ENCODE assay signal across 20 cellular contexts in the genomic region with DNA sequence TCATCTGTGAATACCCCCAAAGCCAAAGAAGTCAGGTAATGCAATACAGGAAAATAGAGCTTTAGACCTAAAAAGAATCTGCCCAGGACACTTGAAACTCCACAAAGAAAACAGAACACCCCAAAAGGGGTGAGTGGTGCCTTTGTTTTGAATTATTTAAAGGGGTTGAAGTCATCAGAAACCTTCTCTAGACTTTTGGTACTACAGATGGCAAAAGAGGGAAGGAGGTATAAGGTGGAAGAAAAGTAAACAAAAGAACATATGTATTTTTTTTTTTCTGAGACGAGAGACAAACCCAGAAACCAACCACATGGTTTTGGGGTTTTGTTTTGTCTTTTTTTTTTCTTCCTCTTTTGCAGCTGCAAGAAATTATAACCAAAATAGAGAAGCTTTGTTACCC.
"Had no signal": no experiment of that assay in that cellular context is flagged by ENCODE, and none has a peak within 500 bp of the region (broad histone marks: within the 10 kb centered on the region; RNA-seq: fewer than 3 reads in every experiment).

No MANE protein-coding gene starts in this region.

- H3K36me3 ChIP-seq: esophagus muscularis mucosa, gastroesophageal sphincter, heart left ventricle, thoracic aorta, upper lobe of left lung had no signal

- H3K4me1 Mint-ChIP-seq: activated CD4-positive, alpha-beta memory T cell treated with anti-CD3 and anti-CD28 coated beads, Interleukin-2, amount 10 ng/mL, durations not matched to agents 7 days and 5 days; activated CD8-positive, alpha-beta memory T cell treated with anti-CD3 and anti-CD28 coated beads, Interleukin-2, amount 10 ng/mL, durations not matched to agents 7 days and 5 days; activated naive CD8-positive, alpha-beta T cell treated with anti-CD3 and anti-CD28 coated beads for 36 hours; mesothelial cell of epicardium; stimulated activated naive B cell treated with anti-CD40 and anti-IgM and Interleukin-4, amounts not matched to agents 10 μg/mL and 1 μg/mL and 100 μg/mL, for 72 hours had no signal

- H3K27ac Mint-ChIP-seq: activated CD4-positive, alpha-beta memory T cell treated with anti-CD3 and anti-CD28 coated beads, Interleukin-2, amount 10 ng/mL, durations not matched to agents 7 days and 5 days; activated CD8-positive, alpha-beta memory T cell treated with anti-CD3 and anti-CD28 coated beads, Interleukin-2, amount 10 ng/mL, durations not matched to agents 7 days and 5 days; activated naive CD8-positive, alpha-beta T cell treated with anti-CD3 and anti-CD28 coated beads for 36 hours; dendritic cell treated with granulocyte-macrophage colony-stimulating factor and Interleukin-4, amounts not matched to agents 40 ng/mL and 50 ng/mL, for 4 days; mesothelial cell of epicardium; natural killer cell treated with Interleukin-12 subunit alpha and Interleukin-12 subunit beta and Interleukin-15 and Interleukin-18, amount 100 ng/mL, for 72 hours; stimulated activated naive B cell treated with anti-CD40 and anti-IgM and Interleukin-4, amounts not matched to agents 10 μg/mL and 1 μg/mL and 100 μg/mL, for 72 hours had no signal

- H3K4me3 Mint-ChIP-seq: activated CD4-positive, alpha-beta memory T cell treated with anti-CD3 and anti-CD28 coated beads, Interleukin-2, amount 10 ng/mL, durations not matched to agents 7 days and 5 days; activated CD8-positive, alpha-beta memory T cell treated with anti-CD3 and anti-CD28 coated beads, Interleukin-2, amount 10 ng/mL, durations not matched to agents 7 days and 5 days; activated naive CD8-positive, alpha-beta T cell treated with anti-CD3 and anti-CD28 coated beads for 36 hours; dendritic cell treated with granulocyte-macrophage colony-stimulating factor and Interleukin-4, amounts not matched to agents 40 ng/mL and 50 ng/mL, for 4 days; mesothelial cell of epicardium; natural killer cell treated with Interleukin-12 subunit alpha and Interleukin-12 subunit beta and Interleukin-15 and Interleukin-18, amount 100 ng/mL, for 72 hours; stimulated activated naive B cell treated with anti-CD40 and anti-IgM and Interleukin-4, amounts not matched to agents 10 μg/mL and 1 μg/mL and 100 μg/mL, for 72 hours had no signal

- DNase-seq: activated CD4-positive, alpha-beta memory T cell treated with anti-CD3 and anti-CD28 coated beads, Interleukin-2, amount 10 ng/mL, durations not matched to agents 7 days and 5 days; activated CD4-positive, alpha-beta T cell treated with anti-CD3 and anti-CD28 coated beads for 48 hours; activated CD4-positive, CD25-positive, alpha-beta regulatory T cell; activated CD8-positive, alpha-beta memory T cell treated with anti-CD3 and anti-CD28 coated beads, Interleukin-2, amount 10 ng/mL, durations not matched to agents 7 days and 5 days; activated naive CD4-positive, alpha-beta T cell; activated naive CD8-positive, alpha-beta T cell treated with anti-CD3 and anti-CD28 coated beads for 36 hours; amniotic stem cell; effector CD8-positive, alpha-beta T cell; heart left ventricle; islet precursor cell; left colon; stimulated activated naive B cell treated with anti-CD40 and anti-IgM and Interleukin-4, amounts not matched to agents 10 μg/mL and 1 μg/mL and 100 μg/mL, for 72 hours; upper lobe of left lung had no signal

- ATAC-seq: activated CD8-positive, alpha-beta memory T cell treated with anti-CD3 and anti-CD28 coated beads, Interleukin-2, amount 10 ng/mL, durations not matched to agents 7 days and 5 days; gastroesophageal sphincter; heart left ventricle; left colon; natural killer cell treated with Interleukin-12 subunit alpha and Interleukin-12 subunit beta and Interleukin-15 and Interleukin-18, amount 100 ng/mL, for 72 hours; stimulated activated naive B cell treated with anti-CD40 and anti-IgM and Interleukin-4, amounts not matched to agents 10 μg/mL and 1 μg/mL and 100 μg/mL, for 72 hours had no signal

- H3K9me3 Mint-ChIP-seq: activated CD4-positive, alpha-beta memory T cell treated with anti-CD3 and anti-CD28 coated beads, Interleukin-2, amount 10 ng/mL, durations not matched to agents 7 days and 5 days; dendritic cell treated with granulocyte-macrophage colony-stimulating factor and Interleukin-4, amounts not matched to agents 40 ng/mL and 50 ng/mL, for 4 days had no signal

- H3K4me3 ChIP-seq: esophagus muscularis mucosa, gastroesophageal sphincter, heart left ventricle, lung, thoracic aorta, upper lobe of left lung had no signal

- H3K36me3 Mint-ChIP-seq: activated CD8-positive, alpha-beta memory T cell treated with anti-CD3 and anti-CD28 coated beads, Interleukin-2, amount 10 ng/mL, durations not matched to agents 7 days and 5 days; activated naive CD8-positive, alpha-beta T cell treated with anti-CD3 and anti-CD28 coated beads for 36 hours; mesothelial cell of epicardium; natural killer cell treated with Interleukin-12 subunit alpha and Interleukin-12 subunit beta and Interleukin-15 and Interleukin-18, amount 100 ng/mL, for 72 hours; stimulated activated naive B cell treated with anti-CD40 and anti-IgM and Interleukin-4, amounts not matched to agents 10 μg/mL and 1 μg/mL and 100 μg/mL, for 72 hours had no signal

- H3K27me3 Mint-ChIP-seq: activated CD4-positive, alpha-beta memory T cell treated with anti-CD3 and anti-CD28 coated beads, Interleukin-2, amount 10 ng/mL, durations not matched to agents 7 days and 5 days; activated CD8-positive, alpha-beta memory T cell treated with anti-CD3 and anti-CD28 coated beads, Interleukin-2, amount 10 ng/mL, durations not matched to agents 7 days and 5 days; activated naive CD8-positive, alpha-beta T cell treated with anti-CD3 and anti-CD28 coated beads for 36 hours; dendritic cell treated with granulocyte-macrophage colony-stimulating factor and Interleukin-4, amounts not matched to agents 40 ng/mL and 50 ng/mL, for 4 days; natural killer cell treated with Interleukin-12 subunit alpha and Interleukin-12 subunit beta and Interleukin-15 and Interleukin-18, amount 100 ng/mL, for 72 hours; stimulated activated naive B cell treated with anti-CD40 and anti-IgM and Interleukin-4, amounts not matched to agents 10 μg/mL and 1 μg/mL and 100 μg/mL, for 72 hours had no signal

- H3K27me3 ChIP-seq: esophagus muscularis mucosa, gastroesophageal sphincter, heart left ventricle, upper lobe of left lung had no signal

- H3K9me3 ChIP-seq: esophagus muscularis mucosa, gastroesophageal sphincter, thoracic aorta, upper lobe of left lung had no signal

- H3K4me1 ChIP-seq: esophagus muscularis mucosa, gastroesophageal sphincter, heart left ventricle, upper lobe of left lung had no signal

- H3K27ac ChIP-seq: esophagus muscularis mucosa, gastroesophageal sphincter, heart left ventricle, thoracic aorta, upper lobe of left lung had no signal
